Comparison of ENCODE assay signal across 9 cellular contexts in genomic region chr3:122458992-122459391, GRCh38. TPM values are rescaled to one million over a fixed set of nuclear protein-coding genes. Genes with fewer than 3 reads are reported as not detected.
A peak's percentile ranks its signal among the peaks of the same experiment; 100 is the strongest.
DNase-seq lines count a peak whose midpoint lies in the region; ATAC-seq and TF ChIP-seq lines count a peak whose summit lies in the region.
"Had no signal": no experiment of that assay in that cellular context is flagged by ENCODE, and none has a peak within 500 bp of the region (broad histone marks: within the 10 kb centered on the region; RNA-seq: fewer than 3 reads in every experiment).

No MANE protein-coding gene starts in this region.

- peak overlapping the region in 5 of 9 donors; percentile 6 to 60 (median 25) for H3K27ac Mint-ChIP-seq in naive thymus-derived CD4-positive, alpha-beta T cell

- ATAC-seq in DND-41 (ENCODE audit: insufficient read depth, low read depth) (no peak), IMR-90 (ENCODE audit: low read depth) (peak; percentile 80), GM19395 (IDR thresholded peaks at IDR 0.05; ENCODE audit: unreplicated experiment) (no peak), GM18867 (IDR thresholded peaks at IDR 0.05; ENCODE audit: unreplicated experiment) (no peak), GM19023 (IDR thresholded peaks at IDR 0.05; ENCODE audit: unreplicated experiment) (no peak)
- ATAC-seq in naive thymus-derived CD4-positive, alpha-beta T cell: no peak

- CTCF ChIA-PET in IMR-90 (lab: Yijun Ruan, JAX) (interaction anchor here (2.3 kb wide), 1 partner anchor 220 kb away, joined by 6 read pairs; no protein-coding TSS in a partner anchor), mammary epithelial cell (lab: Charles Lee; ENCODE audit: low non-redundant PET) (interaction anchor here (0.7 kb wide), 1 partner anchor 220 kb away, joined by 4 read pairs; no protein-coding TSS in a partner anchor)
- CTCF ChIA-PET in naive thymus-derived CD4-positive, alpha-beta T cell (lab: Charles Lee): no interaction called here

- H4K8ac ChIP-seq in IMR-90 (ENCODE audit: low read depth in 2 of 2, low read length in 2 of 2): no peak overlapping the region

- no peak overlapping the region for H4K5ac ChIP-seq in IMR-90 (ENCODE audit: low read depth, low read length)

- dilution Hi-C loops in IMR-90 (cut with HindIII; ENCODE audit: low sequenced_read_pairs, unreplicated experiment) (no loop called here), mammary epithelial cell (cut with HindIII; ENCODE audit: low sequenced_read_pairs) (loop anchor here (10.0 kb wide), 1 partner anchor 206 kb away; no protein-coding TSS in a partner anchor)

- in situ Hi-C loops in IMR-90 (cut with MboI; ENCODE audit: low sequenced_read_pairs) (loop anchor here (5.0 kb wide), 1 partner anchor 218 kb away; no protein-coding TSS in a partner anchor), mammary epithelial cell (cut with MboI; ENCODE audit: low sequenced_read_pairs in 2 of 2) (loop anchor here (5.0 to 25.0 kb wide), 2 partner anchors 218 to 228 kb away; partner anchors contain the start of gene PARP14 (in 1 of the 2))

- H3K9me1 ChIP-seq in IMR-90 (ENCODE audit: insufficient read depth, low read length): no peaks in the 10 kb centered on the region

- no peak overlapping the region for H2AFZ ChIP-seq in DND-41 (ENCODE audit: low read depth, low read length)
- H2AFZ ChIP-seq in IMR-90 (replicated peaks; ENCODE audit: low read length, poor library complexity): no peak overlapping the region
- no peak overlapping the region for H2AFZ ChIP-seq in mammary epithelial cell (ENCODE audit: low read depth, low read length)

- no peak overlapping the region for H3K56ac ChIP-seq in IMR-90 (ENCODE audit: extremely low read depth, insufficient read depth, low read length)

- H4K91ac ChIP-seq in IMR-90 (ENCODE audit: insufficient read depth, low read depth, low read length): no peak overlapping the region

- peak; percentile 66 for TF ChIP-seq RAD21 in IMR-90 (IDR thresholded peaks at IDR 0.05; ENCODE audit: low read length)

- H3K27me3 ChIP-seq in DND-41 (ENCODE audit: insufficient read depth, low read length, poor library complexity) (no peaks in the 10 kb centered on the region), IMR-90 (ENCODE audit: control insufficient read depth, insufficient read depth, low read length) (no peaks in the 10 kb centered on the region), mammary epithelial cell (ENCODE audit: insufficient read depth, low read length) (no peaks in the 10 kb centered on the region)
- no peaks in the 10 kb centered on the region for H3K27me3 ChIP-seq in naive thymus-derived CD4-positive, alpha-beta T cell (ENCODE audit: control insufficient read depth in 2 of 2, insufficient read depth in 2 of 2, low read length in 2 of 2)
- H3K27me3 ChIP-seq: SJSA1 had no signal

- H3K4me3 ChIP-seq in DND-41 (ENCODE audit: low read depth in 1 of 2, low read length in 2 of 2) (no peak overlapping the region), IMR-90 (ENCODE audit: insufficient read depth, low read depth, low read length) (no peak overlapping the region), mammary epithelial cell (replicated peaks in 1 of 3; ENCODE audit: insufficient read depth in 1 of 3, low read depth in 2 of 3, low read length in 3 of 3) (no peak overlapping the region)
- no peak overlapping the region for H3K4me3 ChIP-seq in naive thymus-derived CD4-positive, alpha-beta T cell (ENCODE audit: low read length)
- H3K4me3 ChIP-seq: SJSA1 had no signal

- no peak for TF ChIP-seq POLR2A in IMR-90 (IDR thresholded peaks at IDR 0.05; ENCODE audit: low read depth, low read length)

- H3K4ac ChIP-seq in IMR-90 (ENCODE audit: low read depth, low read length): no peak overlapping the region

- H3K9ac ChIP-seq in DND-41 (ENCODE audit: low read depth, low read length) (no peak overlapping the region), IMR-90 (ENCODE audit: low read depth, low read length) (no peak overlapping the region), mammary epithelial cell (ENCODE audit: insufficient read depth, low read length) (no peak overlapping the region)

- no peak overlapping the region for H3K27ac ChIP-seq in DND-41 (ENCODE audit: low read length)
- H3K27ac ChIP-seq in IMR-90 (ENCODE audit: insufficient read depth, low read length): no peak overlapping the region
- no peak overlapping the region for H3K27ac ChIP-seq in mammary epithelial cell (ENCODE audit: insufficient read depth, low read depth, low read length)
- H3K27ac ChIP-seq in naive thymus-derived CD4-positive, alpha-beta T cell (ENCODE audit: low read depth, low read length): no peak overlapping the region
- H3K27ac ChIP-seq: SJSA1 had no signal

- H3K79me2 ChIP-seq in DND-41 (ENCODE audit: insufficient read depth, low read length) (peaks cover 6% of the 10 kb centered on the region), mammary epithelial cell (ENCODE audit: insufficient read depth, low read length) (peaks cover 19% of the 10 kb centered on the region)

- H3K4me3 Mint-ChIP-seq in naive thymus-derived CD4-positive, alpha-beta T cell: no peak overlapping the region

- no peak overlapping the region for H3K18ac ChIP-seq in IMR-90 (ENCODE audit: low read depth, low read length)

- H2BK20ac ChIP-seq in IMR-90 (ENCODE audit: low read depth, low read length): no peak overlapping the region

- H3K4me1 ChIP-seq in DND-41 (ENCODE audit: insufficient read depth, low read length) (no peaks in the 10 kb centered on the region), IMR-90 (ENCODE audit: control insufficient read depth, insufficient read depth, low read length) (no peaks in the 10 kb centered on the region), mammary epithelial cell (ENCODE audit: insufficient read depth, low read length) (no peaks in the 10 kb centered on the region)
- no peaks in the 10 kb centered on the region for H3K4me1 ChIP-seq in naive thymus-derived CD4-positive, alpha-beta T cell (ENCODE audit: control insufficient read depth in 2 of 2, insufficient read depth in 2 of 2, low read length in 2 of 2)
- H3K4me1 ChIP-seq: SJSA1 had no signal

- POLR2A ChIA-PET in IMR-90 (lab: Charles Lee; ENCODE audit: unreplicated experiment): no interaction called here
- POLR2A ChIA-PET in naive thymus-derived CD4-positive, alpha-beta T cell (lab: Charles Lee): no interaction called here

- H3K36me3 Mint-ChIP-seq in naive thymus-derived CD4-positive, alpha-beta T cell: peaks cover 8 to 43% (median 18%) of the 10 kb centered on the region in 5 donors

- peaks cover 0 to 9% (median 0%) of the 10 kb centered on the region in 7 donors for H3K4me1 Mint-ChIP-seq in naive thymus-derived CD4-positive, alpha-beta T cell

- H3K36me3 ChIP-seq in DND-41 (ENCODE audit: insufficient read depth, low read length): peaks cover 87% of the 10 kb centered on the region
- peaks cover 14% of the 10 kb centered on the region for H3K36me3 ChIP-seq in IMR-90 (ENCODE audit: control insufficient read depth, insufficient read depth, low read length)
- peaks cover 47% of the 10 kb centered on the region for H3K36me3 ChIP-seq in mammary epithelial cell (ENCODE audit: insufficient read depth, low read length)
- H3K36me3 ChIP-seq in naive thymus-derived CD4-positive, alpha-beta T cell (ENCODE audit: control insufficient read depth in 2 of 3, insufficient read depth in 3 of 3, low read length in 3 of 3): peaks cover 4 to 60% (median 5%) of the 10 kb centered on the region in 3 experiments

- no CpG with 5 or more reads among the region's 4 CpGs for WGBS in IMR-90 (ENCODE audit: extremely low coverage in 2 of 2, insufficient read length in 1 of 2), 2 experiments
- 55% methylated on average over 4 of the region's 4 CpGs for WGBS in mammary epithelial cell (ENCODE audit: low coverage, missing lambda C conversion rate)

- H2AK9ac ChIP-seq in IMR-90 (replicated peaks; ENCODE audit: low read depth, low read length, poor library complexity): no peak overlapping the region

- no peaks in the 10 kb centered on the region for H3K9me3 ChIP-seq in DND-41 (ENCODE audit: insufficient read depth, low read length, severe bottlenecking)
- H3K9me3 ChIP-seq in IMR-90 (ENCODE audit: control insufficient read depth, insufficient read depth, low read length): no peaks in the 10 kb centered on the region
- H3K9me3 ChIP-seq in mammary epithelial cell (replicated peaks; ENCODE audit: insufficient read depth, low read length): no peaks in the 10 kb centered on the region
- H3K9me3 ChIP-seq in naive thymus-derived CD4-positive, alpha-beta T cell (ENCODE audit: control insufficient read depth in 2 of 3, low read length in 3 of 3): no peaks in the 10 kb centered on the region
- H3K9me3 ChIP-seq: SJSA1 had no signal

- no peak overlapping the region for H3K23ac ChIP-seq in IMR-90 (ENCODE audit: low read depth, low read length)

- TF ChIP-seq CTCF in DND-41 (IDR thresholded peaks at IDR 0.05; ENCODE audit: borderline replicate concordance, extremely low read depth, low read length, poor library complexity, severe bottlenecking): peak; percentile 42
- peak; percentile 55 for TF ChIP-seq CTCF in IMR-90 (conservative IDR thresholded peaks at IDR 0.05; ENCODE audit: low read depth, low read length)
- TF ChIP-seq CTCF in mammary epithelial cell (conservative IDR thresholded peaks at IDR 0.05 in 1 of 2, IDR thresholded peaks at IDR 0.05 in 1 of 2; ENCODE audit: extremely low read depth in 1 of 2, insufficient read depth in 1 of 2, low read depth in 1 of 2, low read length in 2 of 2): peak; percentile 36 to 42

- H2BK120ac ChIP-seq in IMR-90 (ENCODE audit: low read depth, low read length): no peak overlapping the region

- no peak overlapping the region for H2AK5ac ChIP-seq in IMR-90 (ENCODE audit: low read depth, low read length)

- no TSS peak for BruUV-seq in IMR-90 (replicated peaks; lab: Mats Ljungman, UMichigan)
- BruUV-seq in mammary epithelial cell (replicated peaks; lab: Mats Ljungman, UMichigan): no TSS peak

- H3K79me1 ChIP-seq in IMR-90 (ENCODE audit: low read depth in 1 of 2, low read length in 2 of 2): peaks cover 7 to 11% of the 10 kb centered on the region in 2 experiments

- no peaks in the 10 kb centered on the region for H3K27me3 Mint-ChIP-seq in naive thymus-derived CD4-positive, alpha-beta T cell

- peaks cover 7% of the 10 kb centered on the region; the same call in 1 of the 2 replicates for H4K20me1 ChIP-seq in DND-41 (ENCODE audit: insufficient read depth, low read length)
- H4K20me1 ChIP-seq in IMR-90 (ENCODE audit: insufficient read depth, low read length): no peaks in the 10 kb centered on the region; the same call in 1 of the 2 replicates
- H4K20me1 ChIP-seq in mammary epithelial cell (ENCODE audit: insufficient read depth, low read length): no peaks in the 10 kb centered on the region

- no peak overlapping the region for H2BK5ac ChIP-seq in IMR-90 (ENCODE audit: low read depth, low read length, poor library complexity, severe bottlenecking)

- H2BK15ac ChIP-seq in IMR-90 (ENCODE audit: low read depth, low read length): no peak overlapping the region

- intact Hi-C loops in IMR-90 (cut with micrococcal nuclease): loop anchor here (1.0 to 2.0 kb wide), 2 partner anchors 102 to 220 kb away; no protein-coding TSS in a partner anchor
- intact Hi-C loops in mammary epithelial cell (cut with micrococcal nuclease): loop anchor here (1.0 kb wide), 3 partner anchors 55 to 220 kb away; partner anchors contain the start of gene KPNA1
- intact Hi-C loops in naive thymus-derived CD4-positive, alpha-beta T cell (cut with micrococcal nuclease): loop anchor here (1.0 to 2.0 kb wide), 2 partner anchors 14 to 220 kb away; no protein-coding TSS in a partner anchor

- no peak overlapping the region for H3K14ac ChIP-seq in IMR-90 (replicated peaks; ENCODE audit: low read depth, low read length)

- no peaks in the 10 kb centered on the region for H3K9me3 Mint-ChIP-seq in naive thymus-derived CD4-positive, alpha-beta T cell

- DNase-seq in DND-41: no peak
- peak; percentile 62 for DNase-seq in IMR-90
- peak; percentile 29 for DNase-seq in mammary epithelial cell
- no peak for DNase-seq in naive thymus-derived CD4-positive, alpha-beta T cell
- DNase-seq in mesenteric fat pad (ENCODE audit: low spot score): no peak

- H3K4me2 ChIP-seq in DND-41 (ENCODE audit: insufficient read depth, low read length) (no peak overlapping the region), IMR-90 (ENCODE audit: low read depth, low read length) (no peak overlapping the region), mammary epithelial cell (ENCODE audit: insufficient read depth, low read depth, low read length) (no peak overlapping the region)

RNA-seq across cellular contexts. Expression of gene WDR5B, which starts 43.1 kb away (rescaled TPM):
- 5.6 and 9.2 TPM in 2 replicates for total RNA-seq in IMR-90 (2012; rRNA removed)
- 2.3 and 3.1 TPM in 2 replicates for polyA plus RNA-seq in IMR-90 (2012; rRNA removed)
- polyA plus RNA-seq in IMR-90 (2012; cell fraction: cytosol; rRNA removed): 0.48 TPM in 2 replicates
- 0.33 and 1.4 TPM in 2 replicates for polyA plus RNA-seq in IMR-90 (2012; cell fraction: nucleus; rRNA removed; ENCODE audit: low replicate concordance)
- total RNA-seq in mammary epithelial cell: 1 to 10 TPM; 3.0 to 4.3 TPM
- 1.4 TPM for polyA plus RNA-seq in mammary epithelial cell
- polyA minus RNA-seq in mammary epithelial cell: 0.16 TPM
- 10 to 100 TPM in 2 of 5 experiments, 1 to 10 TPM in 3; 4.8 to 19.4 (median 6.4) TPM for total RNA-seq in naive thymus-derived CD4-positive, alpha-beta T cell
- 1 to 10 TPM; 1.6 to 2.0 TPM for polyA plus RNA-seq in naive thymus-derived CD4-positive, alpha-beta T cell
- total RNA-seq in mesenteric fat pad: 4.0 TPM

RNA-seq across cellular contexts. Expression of gene KPNA1, which starts 55.7 kb away (rescaled TPM):
- total RNA-seq in IMR-90 (2012; rRNA removed) (53.3 and 112 TPM in 2 replicates), mammary epithelial cell (10 to 100 TPM; 70.0 to 95.3 TPM), mesenteric fat pad (107 TPM)
- polyA plus RNA-seq in IMR-90 (2012; rRNA removed) (27.6 and 30.6 TPM in 2 replicates), mammary epithelial cell (44.1 TPM)
- 8.3 and 20.0 TPM in 2 replicates for polyA plus RNA-seq in IMR-90 (2012; cell fraction: cytosol; rRNA removed)
- polyA plus RNA-seq in IMR-90 (2012; cell fraction: nucleus; rRNA removed; ENCODE audit: low replicate concordance): 5.5 and 27.1 TPM in 2 replicates
- 67.4 TPM for polyA minus RNA-seq in mammary epithelial cell
- total RNA-seq in naive thymus-derived CD4-positive, alpha-beta T cell: 10 to 100 TPM; 50.6 to 70.2 (median 54.3) TPM
- 10 to 100 TPM; 39.8 to 53.1 TPM for polyA plus RNA-seq in naive thymus-derived CD4-positive, alpha-beta T cell

Comparison
In these comparisons a context has a peak if more than half of its experiments do, and no peak if none do; other contexts are left out.
1. DNase-seq: peak in IMR-90 (single experiment) and mammary epithelial cell (single experiment); none in DND-41 (single experiment), naive thymus-derived CD4-positive, alpha-beta T cell (0 of 9) and mesenteric fat pad (single experiment).
2. Peak in every context shown above with its lines, with median percentiles within 50 percentile points of each other: CTCF ChIP-seq.